25 cellular contexts compared by ENCODE assay signal in genomic region chr17:66834426-66834918, GRCh38. TPM values are rescaled to one million over a fixed set of nuclear protein-coding genes. Genes with fewer than 3 reads are reported as not detected.
A peak's percentile ranks its signal among the peaks of the same experiment; 100 is the strongest.
DNase-seq lines count a peak whose midpoint lies in the region; ATAC-seq and TF ChIP-seq lines count a peak whose summit lies in the region.
"Had no signal": no experiment of that assay in that cellular context is flagged by ENCODE, and none has a peak within 500 bp of the region (broad histone marks: within the 10 kb centered on the region; RNA-seq: fewer than 3 reads in every experiment).

No MANE protein-coding gene starts in this region.

- TF ChIP-seq POLR2A in Peyer's patch (IDR thresholded peaks at IDR 0.05): no peak

- ATAC-seq in activated CD4-positive, CD25-positive, alpha-beta regulatory T cell treated with anti-CD3 and anti-CD28 coated beads, Interleukin-2, amount 50 U/mL, for 24 hours: no peak
- ATAC-seq: activated CD8-positive, alpha-beta memory T cell treated with anti-CD3 and anti-CD28 coated beads, Interleukin-2, amount 10 ng/mL, durations not matched to agents 7 days and 5 days; gastroesophageal sphincter; sciatic nerve had no signal

- H3K27me3 Mint-ChIP-seq in endothelial cell (ENCODE audit: unreplicated experiment): peaks cover 20% of the 10 kb centered on the region

- no peaks in the 10 kb centered on the region for H3K9me2 ChIP-seq in neural cell (ENCODE audit: insufficient read depth, low read length)

- H3K27ac ChIP-seq in HUES48 (ENCODE audit: low read depth, low read length) (no peak overlapping the region), neural cell (ENCODE audit: low read length) (no peak overlapping the region), Peyer's patch (no peak overlapping the region)
- H3K27ac ChIP-seq: esophagus squamous epithelium, gastroesophageal sphincter, vagina had no signal

- no peak for TF ChIP-seq CTCF in BE2C (IDR thresholded peaks at IDR 0.05; ENCODE audit: low read depth, low read length)
- TF ChIP-seq CTCF in neural cell (IDR thresholded peaks at IDR 0.05; ENCODE audit: poor library complexity, severe bottlenecking): no peak
- TF ChIP-seq CTCF in Peyer's patch (IDR thresholded peaks at IDR 0.05): no peak
- TF ChIP-seq CTCF in endothelial cell (IDR thresholded peaks at IDR 0.05; ENCODE audit: unreplicated experiment): no peak

- peaks cover 12% of the 10 kb centered on the region; the same call in 1 of the 2 replicates for H3K4me1 ChIP-seq in BE2C
- H3K4me1 ChIP-seq in HUES48 (ENCODE audit: control insufficient read depth, insufficient read depth, low read length): peaks cover 11% of the 10 kb centered on the region
- H3K4me1 ChIP-seq in endocrine pancreas (ENCODE audit: control insufficient read depth, insufficient read depth, low read length): peaks cover 6% of the 10 kb centered on the region
- H3K4me1 ChIP-seq in Peyer's patch: peaks cover 0 to 8% (median 0%) of the 10 kb centered on the region in 4 donors
- H3K4me1 ChIP-seq: vagina had no signal

- H3K4me1 Mint-ChIP-seq in endothelial cell (ENCODE audit: unreplicated experiment): peaks cover 6% of the 10 kb centered on the region
- H3K4me1 Mint-ChIP-seq: activated CD8-positive, alpha-beta memory T cell treated with anti-CD3 and anti-CD28 coated beads, Interleukin-2, amount 10 ng/mL, durations not matched to agents 7 days and 5 days; CD4-positive, alpha-beta memory T cell had no signal

- TF ChIP-seq RAD21 in neural cell (conservative IDR thresholded peaks at IDR 0.05): no peak

- H3K4me3 Mint-ChIP-seq in endothelial cell (ENCODE audit: unreplicated experiment): no peak overlapping the region
- H3K4me3 Mint-ChIP-seq: activated CD8-positive, alpha-beta memory T cell treated with anti-CD3 and anti-CD28 coated beads, Interleukin-2, amount 10 ng/mL, durations not matched to agents 7 days and 5 days; activated naive CD8-positive, alpha-beta T cell; immature natural killer cell had no signal

- no peaks in the 10 kb centered on the region for H3F3A ChIP-seq in neural cell (ENCODE audit: insufficient read depth, low read length, poor library complexity, severe bottlenecking)

- no peak for DNase-seq in BE2C
- no peak for DNase-seq in Peyer's patch
- no peak for DNase-seq in head of caudate nucleus
- no peak for DNase-seq in endothelial cell (ENCODE audit: low spot score)
- DNase-seq: activated CD4-positive, alpha-beta T cell treated with anti-CD3 and anti-CD28 coated beads for 48 hours; activated CD8-positive, alpha-beta memory T cell treated with anti-CD3 and anti-CD28 coated beads, Interleukin-2, amount 10 ng/mL, durations not matched to agents 7 days and 5 days; CD4-positive, alpha-beta memory T cell; effector CD8-positive, alpha-beta T cell; esophagus squamous epithelium; immature natural killer cell; IMR-90; stimulated activated CD4-positive, alpha-beta T cell treated with anti-CD3 and anti-CD28 coated beads, Interleukin-15, amount 100 ng/mL, for 24 hours; substantia nigra had no signal

- no peaks in the 10 kb centered on the region for H3K79me2 ChIP-seq in neural cell (replicated peaks; ENCODE audit: insufficient read depth, low read length)

- H3K36me3 Mint-ChIP-seq in endothelial cell (ENCODE audit: low read depth, unreplicated experiment): peaks cover 7% of the 10 kb centered on the region
- H3K36me3 Mint-ChIP-seq: activated CD8-positive, alpha-beta memory T cell treated with anti-CD3 and anti-CD28 coated beads, Interleukin-2, amount 10 ng/mL, durations not matched to agents 7 days and 5 days; activated naive CD8-positive, alpha-beta T cell; CD4-positive, alpha-beta memory T cell had no signal

- no peaks in the 10 kb centered on the region for H4K20me1 ChIP-seq in neural cell (ENCODE audit: insufficient read depth)

- H3K27me3 ChIP-seq in BE2C (no peaks in the 10 kb centered on the region), HUES48 (ENCODE audit: control insufficient read depth, insufficient read depth, low read length) (peaks cover 38% of the 10 kb centered on the region), endocrine pancreas (ENCODE audit: control insufficient read depth, insufficient read depth, low read length) (no peaks in the 10 kb centered on the region), neural cell (ENCODE audit: insufficient read depth, low read depth, low read length) (peaks cover 27% of the 10 kb centered on the region), Peyer's patch (peaks cover 0 to 6% of the 10 kb centered on the region in 2 donors)
- H3K27me3 ChIP-seq: vagina had no signal

- no peaks in the 10 kb centered on the region for H3K9me3 ChIP-seq in BE2C
- no peaks in the 10 kb centered on the region for H3K9me3 ChIP-seq in HUES48 (ENCODE audit: control insufficient read depth, insufficient read depth, low read length)
- no peaks in the 10 kb centered on the region for H3K9me3 ChIP-seq in endocrine pancreas (ENCODE audit: control insufficient read depth, low read length)
- H3K9me3 ChIP-seq in neural cell (ENCODE audit: low read length): no peaks in the 10 kb centered on the region
- H3K9me3 ChIP-seq in Peyer's patch: no peaks in the 10 kb centered on the region
- H3K9me3 ChIP-seq: esophagus squamous epithelium, gastroesophageal sphincter, vagina had no signal

- H3K4me3 ChIP-seq in BE2C (ENCODE audit: low read depth, low read length) (peak overlapping the region; percentile 50), HUES48 (ENCODE audit: low read depth, low read length) (peak overlapping the region; percentile 64), endocrine pancreas (ENCODE audit: control insufficient read depth, insufficient read depth, low read length) (no peak overlapping the region), neural cell (ENCODE audit: low read length) (peak overlapping the region; percentile 59), Peyer's patch (no peak overlapping the region)
- H3K4me3 ChIP-seq: gastroesophageal sphincter, vagina had no signal

- no peak overlapping the region for H3K9ac ChIP-seq in HUES48 (ENCODE audit: low read depth, low read length)
- peak overlapping the region; percentile 16 for H3K9ac ChIP-seq in endocrine pancreas (ENCODE audit: control insufficient read depth, insufficient read depth, low read length)
- no peak overlapping the region for H3K9ac ChIP-seq in neural cell (ENCODE audit: low read length)

- H3K4me2 ChIP-seq in neural cell (ENCODE audit: low read length): no peak overlapping the region

- H2AFZ ChIP-seq in neural cell (ENCODE audit: low read depth, low read length): no peak overlapping the region

- TF ChIP-seq EP300 in neural cell (conservative IDR thresholded peaks at IDR 0.05; ENCODE audit: poor library complexity, severe bottlenecking): no peak

- intact Hi-C loops in head of caudate nucleus (cut with DNase I): no loop called here

- no peaks in the 10 kb centered on the region for H3K9me3 Mint-ChIP-seq in endothelial cell (ENCODE audit: unreplicated experiment)
- H3K9me3 Mint-ChIP-seq: immature natural killer cell had no signal

- H3K36me3 ChIP-seq in BE2C (no peaks in the 10 kb centered on the region), HUES48 (ENCODE audit: control insufficient read depth, insufficient read depth, low read length) (no peaks in the 10 kb centered on the region), endocrine pancreas (ENCODE audit: control insufficient read depth, insufficient read depth, low read length) (no peaks in the 10 kb centered on the region), neural cell (ENCODE audit: insufficient read depth, low read length) (no peaks in the 10 kb centered on the region), Peyer's patch (no peaks in the 10 kb centered on the region)
- H3K36me3 ChIP-seq: esophagus squamous epithelium, gastroesophageal sphincter, vagina had no signal

- no peak overlapping the region for H3K27ac Mint-ChIP-seq in endothelial cell (ENCODE audit: unreplicated experiment)
- H3K27ac Mint-ChIP-seq: activated CD8-positive, alpha-beta memory T cell treated with anti-CD3 and anti-CD28 coated beads, Interleukin-2, amount 10 ng/mL, durations not matched to agents 7 days and 5 days; activated naive CD8-positive, alpha-beta T cell; CD4-positive, alpha-beta memory T cell; immature natural killer cell had no signal

TF ChIP-seq in neural cell, 6 proteins besides CTCF, POLR2A, EP300 and RAD21:
- no peak for TF ChIP-seq SMC3 (conservative IDR thresholded peaks at IDR 0.05; ENCODE audit: poor library complexity)
- TF ChIP-seq TAF1 (IDR thresholded peaks at IDR 0.05; ENCODE audit: low read depth): no peak
- TF ChIP-seq REST (IDR thresholded peaks at IDR 0.05; ENCODE audit: borderline replicate concordance): no peak

RNA-seq across cellular contexts. Expression of gene CACNG5, which starts 0.4 kb away (rescaled TPM):
- not detected for polyA plus RNA-seq in BE2C (2012; ENCODE audit: insufficient read depth, insufficient read length, low read depth)
- polyA plus RNA-seq in neural cell: 1.2 TPM in 1 of 2 replicates, not detected in the other
- 1.2 and 1.5 TPM in 2 replicates for polyA minus RNA-seq in neural cell
- total RNA-seq in Peyer's patch (not detected), endothelial cell (ENCODE audit: unreplicated experiment) (not detected)
- total RNA-seq: activated CD8-positive, alpha-beta memory T cell treated with anti-CD3 and anti-CD28 coated beads, Interleukin-2, amount 10 ng/mL, durations not matched to agents 7 days and 5 days; CD4-positive, alpha-beta memory T cell; esophagus squamous epithelium; gastroesophageal sphincter; IMR-90; liver; MCF 10A; osteocyte; sciatic nerve; vagina had no signal
- polyA plus RNA-seq: AG04450; CD4-positive, alpha-beta memory T cell; immature natural killer cell; IMR-90; liver had no signal

Comparison
In these comparisons a context has a peak if more than half of its experiments do, and no peak if none do; other contexts are left out.
1. H3K4me3 ChIP-seq: peak in BE2C (single experiment), HUES48 (single experiment) and neural cell (single experiment); none in endocrine pancreas (single experiment) and Peyer's patch (0 of 4).